ENCODE assay signal across 1 cellular context in genomic region chr1:160046494-160047115, GRCh38.
TF ChIP-seq lines count a peak whose summit lies in the region.

No MANE protein-coding gene starts in this region.

TF ChIP-seq in GM12878, 131 proteins besides CTCF, POLR2A, EP300 and RAD21:
- TF ChIP-seq, protein P1, sequence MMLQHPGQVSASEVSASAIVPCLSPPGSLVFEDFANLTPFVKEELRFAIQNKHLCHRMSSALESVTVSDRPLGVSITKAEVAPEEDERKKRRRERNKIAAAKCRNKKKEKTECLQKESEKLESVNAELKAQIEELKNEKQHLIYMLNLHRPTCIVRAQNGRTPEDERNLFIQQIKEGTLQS (IDR thresholded peaks at IDR 0.05; ENCODE audit: borderline replicate concordance, extremely low read depth, low read depth, low read length), result 0 out of 2 replicates have a peak, but pooled peaks have one; percentile 11
- TF ChIP-seq EGR1 (IDR thresholded peaks at IDR 0.05; ENCODE audit: borderline replicate concordance in 1 of 2, low read depth in 2 of 2, low read length in 2 of 2), result peak in 1 of 2 experiments; percentile 61; a peak in 1 of 3 replicates
- 0 out of 2 replicates have a peak, but pooled peaks have one; percentile 20 for TF ChIP-seq YY1 (IDR thresholded peaks at IDR 0.05; ENCODE audit: low read depth, low read length)
- TF ChIP-seq MTA3 (IDR thresholded peaks at IDR 0.05; ENCODE audit: borderline replicate concordance, low read length), result no peak
- TF ChIP-seq GABPA (IDR thresholded peaks at IDR 0.05; ENCODE audit: low read depth), result no peak
- TF ChIP-seq IKZF1 (conservative IDR thresholded peaks at IDR 0.05), result 0 out of 2 replicates have a peak, but pooled peaks have one; percentile 22
- TF ChIP-seq SMC3 (IDR thresholded peaks at IDR 0.05; ENCODE audit: borderline replicate concordance, low read length), result peak; percentile 42; the same call in 1 of the 2 replicates
